ENCODE assay signal across 8 cellular contexts in the genomic region with DNA sequence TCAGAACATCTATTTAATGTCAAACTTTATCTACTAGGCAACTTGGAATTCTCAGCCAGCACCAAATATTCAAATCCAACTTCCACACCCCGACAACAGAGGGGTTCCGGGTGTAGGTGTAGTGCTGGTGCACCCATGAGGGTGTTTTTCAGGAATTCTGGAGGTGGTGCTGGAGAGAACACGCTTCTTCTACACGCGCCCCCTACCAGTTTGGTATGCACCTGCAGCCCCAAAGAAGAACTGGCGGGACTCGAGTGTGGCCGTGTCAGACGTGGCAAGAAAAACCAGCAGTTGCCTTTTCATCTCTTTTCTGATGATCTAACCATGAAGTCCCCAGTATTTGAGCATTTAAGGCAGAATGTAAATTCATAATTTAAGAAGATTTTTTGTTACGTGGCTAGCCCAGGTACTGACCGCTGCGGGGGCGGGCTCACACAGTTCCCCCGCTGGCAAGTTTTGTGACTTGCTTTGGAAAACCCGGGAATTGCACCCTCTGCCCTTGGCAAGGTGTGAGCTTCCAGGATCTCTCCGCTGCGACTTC. TPM values are rescaled to one million over a fixed set of nuclear protein-coding genes. Genes with fewer than 3 reads are reported as not detected.
DNase-seq lines count a peak whose midpoint lies in the region; ATAC-seq and TF ChIP-seq lines count a peak whose summit lies in the region.

No MANE protein-coding gene starts in this region.

- peak overlapping the region; percentile 46 for H3K9ac ChIP-seq in skeletal muscle satellite cell (ENCODE audit: low read depth, low read length)

- ATAC-seq in HG02884 (IDR thresholded peaks at IDR 0.05; ENCODE audit: unreplicated experiment) (peak; percentile 62), GM18870 (IDR thresholded peaks at IDR 0.05; ENCODE audit: unreplicated experiment) (no peak)

- DNase-seq in GM13977 (ENCODE audit: low spot score): peak; percentile 73
- DNase-seq in NCI-H187 treated with DMSO at 0.1 percent for 48 hours (lab: John Stamatoyannopoulos, UW): peak; percentile 65
- DNase-seq in T-helper 2 cell treated with Interferon-gamma antibody and Interleukin-4, amounts not matched to agents 5 μg/mL and 100 μg/mL, for 36 hours (ENCODE audit: low spot score): peak; percentile 6

- peaks cover 63% of the 10 kb centered on the region for H3K27me3 Mint-ChIP-seq in T-helper 2 cell treated with Interferon-gamma antibody and Interleukin-4, amounts not matched to agents 5 μg/mL and 100 μg/mL, for 36 hours (ENCODE audit: low read depth)
- peaks cover 35% of the 10 kb centered on the region for H3K27me3 Mint-ChIP-seq in brain

- in situ Hi-C loops in GM13977 (cut with MboI; ENCODE audit: low pct_unique_long_range_greater_than_20kb, low sequenced_read_pairs, unreplicated experiment): no loop called here

- H3K9me3 Mint-ChIP-seq in T-helper 2 cell treated with Interferon-gamma antibody and Interleukin-4, amounts not matched to agents 5 μg/mL and 100 μg/mL, for 36 hours: no peaks in the 10 kb centered on the region
- no peaks in the 10 kb centered on the region for H3K9me3 Mint-ChIP-seq in brain

- H3K4me3 ChIP-seq in iPS-18c (ENCODE audit: insufficient read depth, low read depth, low read length) (peak overlapping the region; percentile 95), skeletal muscle satellite cell (ENCODE audit: low read length) (peak overlapping the region; percentile 75)

- peak overlapping the region; percentile 78 for H3K4me3 Mint-ChIP-seq in T-helper 2 cell treated with Interferon-gamma antibody and Interleukin-4, amounts not matched to agents 5 μg/mL and 100 μg/mL, for 36 hours
- peak overlapping the region; percentile 93 to 98 (median 95) for H3K4me3 Mint-ChIP-seq in brain

- no peak overlapping the region for H3K27ac Mint-ChIP-seq in T-helper 2 cell treated with Interferon-gamma antibody and Interleukin-4, amounts not matched to agents 5 μg/mL and 100 μg/mL, for 36 hours
- peak overlapping the region; percentile 70 to 88 (median 87) for H3K27ac Mint-ChIP-seq in brain

- peaks cover 7% of the 10 kb centered on the region for H3K4me1 Mint-ChIP-seq in T-helper 2 cell treated with Interferon-gamma antibody and Interleukin-4, amounts not matched to agents 5 μg/mL and 100 μg/mL, for 36 hours (ENCODE audit: low read depth)
- peaks cover 34% of the 10 kb centered on the region for H3K4me1 Mint-ChIP-seq in brain

- peaks cover 59% of the 10 kb centered on the region for H3K27me3 ChIP-seq in skeletal muscle satellite cell (ENCODE audit: control insufficient read depth, insufficient read depth, low read length)

- H3K4me2 ChIP-seq in skeletal muscle satellite cell (ENCODE audit: low read length): peak overlapping the region; percentile 98

- no peaks in the 10 kb centered on the region for H3K36me3 ChIP-seq in skeletal muscle satellite cell (ENCODE audit: insufficient read depth, low read length)

- H3K4me1 ChIP-seq in skeletal muscle satellite cell (ENCODE audit: control insufficient read depth, insufficient read depth, low read length): peaks cover 7% of the 10 kb centered on the region

- no peaks in the 10 kb centered on the region for H3K9me3 ChIP-seq in iPS-18c (ENCODE audit: control insufficient read depth, insufficient read depth, low read length)
- H3K9me3 ChIP-seq in skeletal muscle satellite cell (replicated peaks; ENCODE audit: low read length): no peaks in the 10 kb centered on the region

- H3K36me3 Mint-ChIP-seq in T-helper 2 cell treated with Interferon-gamma antibody and Interleukin-4, amounts not matched to agents 5 μg/mL and 100 μg/mL, for 36 hours (ENCODE audit: low read depth): no peaks in the 10 kb centered on the region
- no peaks in the 10 kb centered on the region for H3K36me3 Mint-ChIP-seq in brain

- TF ChIP-seq CTCF in GM13977 (IDR thresholded peaks at IDR 0.05; ENCODE audit: extremely low read depth, insufficient read depth, missing control alignments) (peak; percentile 58), brain (conservative IDR thresholded peaks at IDR 0.05) (peak; percentile 62 to 82)

RNA-seq across cellular contexts. Expression of a gene that starts 0.4 kb away (rescaled TPM):
- 1.7 TPM for polyA plus RNA-seq in brain (ENCODE audit: insufficient read depth, low read depth, low replicate concordance)
- 0.22 and 0.25 TPM in 2 replicates for total RNA-seq in skeletal muscle satellite cell (2012; rRNA removed)

RNA-seq across cellular contexts. Expression of a gene that starts 44.0 kb away (rescaled TPM):
- 4.0 TPM for polyA plus RNA-seq in brain (ENCODE audit: insufficient read depth, low read depth, low replicate concordance)
- 2.0 and 2.4 TPM in 2 replicates for total RNA-seq in skeletal muscle satellite cell (2012; rRNA removed)

Comparison
In these comparisons a context has a peak if more than half of its experiments do, and no peak if none do; other contexts are left out.
1. DNase-seq: peak in every context shown above with its lines; median percentile 73 in GM13977; 65 in NCI-H187 treated with DMSO at 0.1 percent for 48 hours; 6 in T-helper 2 cell treated with Interferon-gamma antibody and Interleukin-4, amounts not matched to agents 5 μg/mL and 100 μg/mL, for 36 hours.